In genomic region chr1:200483491-200484143, GRCh38 we compare ENCODE assay signal across 8 cellular contexts.
DNase-seq lines count a peak whose midpoint lies in the region; ATAC-seq and TF ChIP-seq lines count a peak whose summit lies in the region.

No MANE protein-coding gene starts in this region.

- intact Hi-C loops in Right ventricle myocardium superior (cut with DNase I): loop anchor here (5.0 kb wide), 1 partner anchor 801 kb away; no protein-coding TSS in a partner anchor

- in situ Hi-C loops in GM13977 (cut with MboI; ENCODE audit: low pct_unique_long_range_greater_than_20kb, low sequenced_read_pairs, unreplicated experiment): no loop called here

- TF ChIP-seq CTCF in GM13977 (IDR thresholded peaks at IDR 0.05; ENCODE audit: extremely low read depth, insufficient read depth, missing control alignments) (no peak), foreskin fibroblast (IDR thresholded peaks at IDR 0.05; ENCODE audit: low read depth, low read length) (no peak)

- ATAC-seq in Right ventricle myocardium superior (ENCODE audit: poor library complexity): no peak

- DNase-seq in GM13977 (ENCODE audit: low spot score) (peak; percentile 85), GOT3 (lab: John Stamatoyannopoulos, UW) (peak; percentile 50), foreskin fibroblast (peak; percentile 95 to 96), Right ventricle myocardium superior (no peak), substantia nigra (lab: John Stamatoyannopoulos, UW) (no peak)
- DNase-seq in activated CD4-positive, alpha-beta T cell treated with anti-CD3 and anti-CD28 coated beads, Interleukin-2, amount 50 U/mL, for 4 hours: peak; percentile 21 to 32
- DNase-seq in stimulated activated CD8-positive, alpha-beta memory T cell treated with anti-CD3 and anti-CD28 coated beads, Interleukin-15, amount 100 ng/mL, for 48 hours (ENCODE audit: low read depth in 2 of 2): peak; percentile 58 to 61

- H3K4me3 ChIP-seq in foreskin fibroblast (ENCODE audit: low read depth in 1 of 2, low read length in 2 of 2): no peak overlapping the region

- no peak for TF ChIP-seq RAD21 in Ishikawa (IDR thresholded peaks at IDR 0.05; ENCODE audit: low read depth)

- H3K27ac ChIP-seq in substantia nigra (ENCODE audit: low read depth, low read length, poor library complexity, severe bottlenecking): no peak overlapping the region

- no peak for TF ChIP-seq EP300 in Ishikawa (IDR thresholded peaks at IDR 0.05; ENCODE audit: borderline replicate concordance)

TF ChIP-seq in Ishikawa, 13 proteins besides CTCF, POLR2A, EP300 and RAD21:
- no peak for TF ChIP-seq ZBTB7A (IDR thresholded peaks at IDR 0.05; ENCODE audit: low read depth)
- no peak for TF ChIP-seq USF1 (IDR thresholded peaks at IDR 0.05)
- no peak for TF ChIP-seq CEBPB (IDR thresholded peaks at IDR 0.05)
- TF ChIP-seq TEAD4 (IDR thresholded peaks at IDR 0.05): 0 out of 2 replicates have a peak, but pooled peaks have one; percentile 33

Comparison
In these comparisons a context has a peak if more than half of its experiments do, and no peak if none do; other contexts are left out.
1. DNase-seq: peak in GM13977 (single experiment), GOT3 (single experiment), activated CD4-positive, alpha-beta T cell treated with anti-CD3 and anti-CD28 coated beads, Interleukin-2, amount 50 U/mL, for 4 hours (2 of 2), foreskin fibroblast (2 of 2) and stimulated activated CD8-positive, alpha-beta memory T cell treated with anti-CD3 and anti-CD28 coated beads, Interleukin-15, amount 100 ng/mL, for 48 hours (2 of 2); none in Right ventricle myocardium superior (single experiment) and substantia nigra (0 of 49).